In the genomic region with DNA sequence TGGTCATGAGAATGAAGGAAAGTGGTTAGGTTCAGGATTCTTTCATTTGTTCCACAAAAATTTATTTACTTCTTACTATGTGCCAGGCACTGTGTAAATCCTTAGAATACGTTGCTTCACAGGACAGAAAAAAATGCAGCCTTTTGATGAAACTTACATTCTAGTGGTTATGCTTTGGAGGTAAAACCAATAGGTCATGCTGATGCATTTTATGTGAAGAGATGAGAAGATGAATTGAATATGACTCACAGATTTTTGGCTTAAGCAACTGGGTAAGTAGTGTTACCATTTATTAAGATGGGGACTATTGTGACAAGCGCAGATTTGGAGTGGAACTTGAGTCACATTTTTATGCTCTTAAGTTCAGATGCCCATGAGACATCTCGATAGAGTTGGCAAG, we compare ENCODE assay signal across 38 cellular contexts.
DNase-seq lines count a peak whose midpoint lies in the region; ATAC-seq and TF ChIP-seq lines count a peak whose summit lies in the region.
"Had no signal": no experiment of that assay in that cellular context is flagged by ENCODE, and none has a peak within 500 bp of the region (broad histone marks: within the 10 kb centered on the region; RNA-seq: fewer than 3 reads in every experiment).

No MANE protein-coding gene starts in this region.

- H3K36me3 ChIP-seq in mammary epithelial cell (ENCODE audit: insufficient read depth, low read length) (no peaks in the 10 kb centered on the region), breast epithelium (no peaks in the 10 kb centered on the region), smooth muscle cell (ENCODE audit: low read depth) (no peaks in the 10 kb centered on the region)
- H3K36me3 ChIP-seq: heart left ventricle, Peyer's patch, upper lobe of right lung, WERI-Rb-1 had no signal

- H2AFZ ChIP-seq in mammary epithelial cell (ENCODE audit: low read depth, low read length) (no peak overlapping the region), smooth muscle cell (ENCODE audit: low read depth) (no peak overlapping the region)
- H2AFZ ChIP-seq: parathyroid adenoma had no signal

- dilution Hi-C loops in mammary epithelial cell (cut with HindIII; ENCODE audit: low sequenced_read_pairs): no loop called here

- H3K4me1 ChIP-seq in mammary epithelial cell (ENCODE audit: insufficient read depth, low read length) (no peaks in the 10 kb centered on the region), breast epithelium (no peaks in the 10 kb centered on the region), smooth muscle cell (ENCODE audit: low read depth) (no peaks in the 10 kb centered on the region)
- H3K4me1 ChIP-seq: heart left ventricle, parathyroid adenoma, Peyer's patch, upper lobe of right lung had no signal

- H3K9ac ChIP-seq in mammary epithelial cell (ENCODE audit: insufficient read depth, low read length): no peak overlapping the region
- no peak overlapping the region for H3K9ac ChIP-seq in smooth muscle cell (ENCODE audit: low read depth)
- H3K9ac ChIP-seq: KMS-11, parathyroid adenoma had no signal

- ATAC-seq in GM19351 (IDR thresholded peaks at IDR 0.05; ENCODE audit: unreplicated experiment): no peak
- ATAC-seq: activated CD8-positive, alpha-beta T cell treated with anti-CD3 and anti-CD28 coated beads, Interleukin-2, amount 10 ng/mL, durations not matched to agents 7 days and 5 days; activated naive CD4-positive, alpha-beta T cell treated with anti-CD3 and anti-CD28 coated beads, Interleukin-2, amount 50 U/mL, for 72 hours; CD8-positive, alpha-beta T cell; heart left ventricle; upper lobe of right lung had no signal

- H3K4me2 ChIP-seq in mammary epithelial cell (ENCODE audit: insufficient read depth, low read depth, low read length) (no peak overlapping the region), smooth muscle cell (no peak overlapping the region)
- H3K4me2 ChIP-seq: KMS-11 had no signal

- H3K79me2 ChIP-seq in mammary epithelial cell (ENCODE audit: insufficient read depth, low read length): no peaks in the 10 kb centered on the region
- no peaks in the 10 kb centered on the region for H3K79me2 ChIP-seq in smooth muscle cell (ENCODE audit: low read depth)
- H3K79me2 ChIP-seq: parathyroid adenoma had no signal

- BruUV-seq in mammary epithelial cell (replicated peaks; lab: Mats Ljungman, UMichigan): no TSS peak

- no peaks in the 10 kb centered on the region for H3F3A ChIP-seq in smooth muscle cell (ENCODE audit: low read depth)

- H3K27me3 ChIP-seq in mammary epithelial cell (ENCODE audit: insufficient read depth, low read length) (no peaks in the 10 kb centered on the region), breast epithelium (peaks cover 0 to 21% of the 10 kb centered on the region in 2 donors), smooth muscle cell (ENCODE audit: low read depth) (no peaks in the 10 kb centered on the region)
- H3K27me3 ChIP-seq: Peyer's patch, upper lobe of right lung had no signal

- intact Hi-C loops in mammary epithelial cell (cut with micrococcal nuclease): loop anchor here (10.0 kb wide), 1 partner anchor 600 kb away; no protein-coding TSS in a partner anchor
- intact Hi-C loops in breast epithelium (cut with DNase I; ENCODE audit: low total_unique reads): no loop called here

- no peak for TF ChIP-seq POLR2A in breast epithelium (IDR thresholded peaks at IDR 0.05)

- H3K27ac ChIP-seq in mammary epithelial cell (ENCODE audit: insufficient read depth, low read depth, low read length) (no peak overlapping the region), breast epithelium (no peak overlapping the region), smooth muscle cell (ENCODE audit: low read depth) (no peak overlapping the region)
- H3K27ac ChIP-seq: epithelial cell of prostate, heart left ventricle, HL-60, KMS-11, parathyroid adenoma, Peyer's patch, skin epidermis, upper lobe of right lung, WERI-Rb-1 had no signal

- 63% methylated on average over 3 of the region's 3 CpGs for WGBS in mammary epithelial cell (ENCODE audit: low coverage, missing lambda C conversion rate)
- WGBS in smooth muscle cell (ENCODE audit: low lambda C conversion rate): 71% methylated on average over 3 of the region's 3 CpGs

- no peaks in the 10 kb centered on the region for H4K20me1 ChIP-seq in mammary epithelial cell (ENCODE audit: insufficient read depth, low read length)
- no peaks in the 10 kb centered on the region for H4K20me1 ChIP-seq in smooth muscle cell (ENCODE audit: low read depth)

- no peak for TF ChIP-seq CTCF in mammary epithelial cell (conservative IDR thresholded peaks at IDR 0.05 in 1 of 2, IDR thresholded peaks at IDR 0.05 in 1 of 2; ENCODE audit: extremely low read depth in 1 of 2, insufficient read depth in 1 of 2, low read depth in 1 of 2, low read length in 2 of 2)
- no peak for TF ChIP-seq CTCF in breast epithelium (IDR thresholded peaks at IDR 0.05)
- TF ChIP-seq CTCF in choroid plexus epithelial cell (conservative IDR thresholded peaks at IDR 0.05; ENCODE audit: low read depth, low read length): no peak
- TF ChIP-seq CTCF in smooth muscle cell (IDR thresholded peaks at IDR 0.05; ENCODE audit: borderline replicate concordance, insufficient read depth, poor library complexity, severe bottlenecking): no peak

- CTCF ChIA-PET in mammary epithelial cell (lab: Charles Lee; ENCODE audit: low non-redundant PET): no interaction called here

- H3K4me3 ChIP-seq in mammary epithelial cell (replicated peaks in 1 of 3; ENCODE audit: insufficient read depth in 1 of 3, low read depth in 2 of 3, low read length in 3 of 3) (no peak overlapping the region), breast epithelium (no peak overlapping the region), choroid plexus epithelial cell (ENCODE audit: low read depth, low read length) (no peak overlapping the region), smooth muscle cell (no peak overlapping the region)
- H3K4me3 ChIP-seq: heart left ventricle, Peyer's patch, skin epidermis, upper lobe of right lung had no signal

- no peaks in the 10 kb centered on the region for H3K9me3 ChIP-seq in mammary epithelial cell (replicated peaks; ENCODE audit: insufficient read depth, low read length)
- H3K9me3 ChIP-seq in breast epithelium: no peaks in the 10 kb centered on the region
- no peaks in the 10 kb centered on the region for H3K9me3 ChIP-seq in smooth muscle cell (replicated peaks; ENCODE audit: low read depth)
- H3K9me3 ChIP-seq: heart left ventricle, Peyer's patch, upper lobe of right lung had no signal

- in situ Hi-C loops in mammary epithelial cell (cut with MboI; ENCODE audit: low sequenced_read_pairs in 2 of 2): no loop called here

- peak; percentile 29 for DNase-seq in mammary epithelial cell
- no peak for DNase-seq in breast epithelium (ENCODE audit: low spot score in 2 of 2)
- peak; percentile 7 for DNase-seq in NCI-H226
- peak; percentile 45 for DNase-seq in choroid plexus epithelial cell (ENCODE audit: low read depth)
- DNase-seq in GDM1 (lab: John Stamatoyannopoulos, UW): no peak
- no peak for DNase-seq in NCI-H2196 (lab: John Stamatoyannopoulos, UW; ENCODE audit: unreplicated experiment)
- no peak for DNase-seq in smooth muscle cell (lab: John Stamatoyannopoulos, UW; ENCODE audit: unreplicated experiment)
- DNase-seq: 8988T; activated CD4-positive, alpha-beta T cell treated with anti-CD3 and anti-CD28 coated beads for 4 hours; activated CD8-positive, alpha-beta T cell treated with anti-CD3 and anti-CD28 coated beads, Interleukin-2, amount 10 ng/mL, durations not matched to agents 7 days and 5 days; activated effector memory CD4-positive, alpha-beta T cell treated with Interleukin-2 at 50 U/mL for 16 hours; caudate nucleus; CD8-positive, alpha-beta T cell; cortex of kidney; effector memory CD4-positive, alpha-beta T cell; foreskin melanocyte; heart left ventricle; kidney; MM.1S; NCI-H1417 treated with DMSO at 0.1 percent for 48 hours; NCI-H2081; NCI-H345; NCI-H748 treated with DMSO at 0.1 percent for 48 hours; Peyer's patch; retina; SIG-M5; stimulated activated naive CD4-positive, alpha-beta T cell; SW 1271; T1000; upper lobe of right lung; WERI-Rb-1 had no signal

Comparison
In these comparisons a context has a peak if more than half of its experiments do, and no peak if none do; other contexts are left out.
1. DNase-seq: peak in mammary epithelial cell (single experiment), NCI-H226 (single experiment) and choroid plexus epithelial cell (single experiment); none in breast epithelium (0 of 2), GDM1 (single experiment), NCI-H2196 (single experiment) and smooth muscle cell (single experiment).